Comparison of ENCODE assay signal across 8 cellular contexts in genomic region chr7:149874644-149875028, GRCh38. TPM values are rescaled to one million over a fixed set of nuclear protein-coding genes. Genes with fewer than 3 reads are reported as not detected.
DNase-seq lines count a peak whose midpoint lies in the region; ATAC-seq and TF ChIP-seq lines count a peak whose summit lies in the region.

No MANE protein-coding gene starts in this region.

- no peaks in the 10 kb centered on the region for H3K9me3 Mint-ChIP-seq in activated naive CD4-positive, alpha-beta T cell treated with anti-CD3 and anti-CD28 coated beads, Interleukin-2, amount 10 ng/mL, durations not matched to agents 7 days and 5 days
- H3K9me3 Mint-ChIP-seq in activated T-helper 1 cell treated with anti-CD3 and anti-CD28 coated beads, Interleukin-12 subunit alpha, Interleukin-12 subunit beta, Interleukin-2, Interleukin-4 antibody, amounts not matched to agents 30 ng/mL and 10 ng/mL and 1 ng/mL, durations not matched to agents 14 hours and 24 hours and 36 hours, result no peaks in the 10 kb centered on the region

- peaks cover 32% of the 10 kb centered on the region for H3K36me3 Mint-ChIP-seq in activated naive CD4-positive, alpha-beta T cell treated with anti-CD3 and anti-CD28 coated beads, Interleukin-2, amount 10 ng/mL, durations not matched to agents 7 days and 5 days
- H3K36me3 Mint-ChIP-seq in activated T-helper 1 cell treated with anti-CD3 and anti-CD28 coated beads, Interleukin-12 subunit alpha, Interleukin-12 subunit beta, Interleukin-2, Interleukin-4 antibody, amounts not matched to agents 30 ng/mL and 10 ng/mL and 1 ng/mL, durations not matched to agents 14 hours and 24 hours and 36 hours (ENCODE audit: low read depth), result peaks cover 25% of the 10 kb centered on the region

- no peaks in the 10 kb centered on the region for H3K9me3 ChIP-seq in right lobe of liver
- no peaks in the 10 kb centered on the region for H3K9me3 ChIP-seq in thymus (ENCODE audit: control insufficient read depth)

- H3K27ac ChIP-seq in right lobe of liver (peak overlapping the region in 2 of 3 donors; percentile 59 to 80), thymus (ENCODE audit: low read depth) (no peak overlapping the region)

- intact Hi-C loops in activated T-helper 1 cell treated with anti-CD3 and anti-CD28 coated beads, Interleukin-12 subunit alpha, Interleukin-12 subunit beta, Interleukin-2, Interleukin-4 antibody, amounts not matched to agents 30 ng/mL and 10 ng/mL and 1 ng/mL, durations not matched to agents 14 hours and 24 hours and 36 hours (cut with micrococcal nuclease), result loop anchor here (5.0 to 10.0 kb wide), 2 partner anchors 530 to 612 kb away; partner anchors contain the start of gene ZNF783
- intact Hi-C loops in right lobe of liver (cut with DNase I), result no loop called here

- TF ChIP-seq CTCF in right lobe of liver (IDR thresholded peaks at IDR 0.05), result no peak

- H3K36me3 ChIP-seq in right lobe of liver (peaks cover 0 to 11% (median 0%) of the 10 kb centered on the region in 4 donors), thymus (ENCODE audit: control insufficient read depth, insufficient read depth) (peaks cover 14% of the 10 kb centered on the region)

- no peak for DNase-seq in activated naive CD4-positive, alpha-beta T cell treated with anti-CD3 and anti-CD28 coated beads, Interleukin-2, amount 10 ng/mL, durations not matched to agents 7 days and 5 days
- DNase-seq in activated naive CD4-positive, alpha-beta T cell (lab: John Stamatoyannopoulos, UW), result no peak
- no peak for DNase-seq in activated T-helper 1 cell treated with anti-CD3 and anti-CD28 coated beads, Interleukin-12 subunit alpha, Interleukin-12 subunit beta, Interleukin-2, Interleukin-4 antibody, amounts not matched to agents 30 ng/mL and 10 ng/mL and 1 ng/mL, durations not matched to agents 14 hours and 24 hours and 36 hours (ENCODE audit: low spot score)
- DNase-seq in right lobe of liver (peak in 2 of 3 donors; percentile 82 to 92), NCI-H187 (lab: John Stamatoyannopoulos, UW) (no peak), activated gamma-delta T cell treated with Interleukin-2 at 50 U/mL for 16 hours (no peak), NCI-H1092 (lab: John Stamatoyannopoulos, UW) (no peak)

- ATAC-seq in right lobe of liver, result peak; percentile 56 to 75 (median 70)

- no peaks in the 10 kb centered on the region for H3K27me3 Mint-ChIP-seq in activated naive CD4-positive, alpha-beta T cell treated with anti-CD3 and anti-CD28 coated beads, Interleukin-2, amount 10 ng/mL, durations not matched to agents 7 days and 5 days
- no peaks in the 10 kb centered on the region for H3K27me3 Mint-ChIP-seq in activated T-helper 1 cell treated with anti-CD3 and anti-CD28 coated beads, Interleukin-12 subunit alpha, Interleukin-12 subunit beta, Interleukin-2, Interleukin-4 antibody, amounts not matched to agents 30 ng/mL and 10 ng/mL and 1 ng/mL, durations not matched to agents 14 hours and 24 hours and 36 hours (ENCODE audit: insufficient read depth)

- peak overlapping the region; percentile 78 for H3K4me3 Mint-ChIP-seq in activated naive CD4-positive, alpha-beta T cell treated with anti-CD3 and anti-CD28 coated beads, Interleukin-2, amount 10 ng/mL, durations not matched to agents 7 days and 5 days
- H3K4me3 Mint-ChIP-seq in activated T-helper 1 cell treated with anti-CD3 and anti-CD28 coated beads, Interleukin-12 subunit alpha, Interleukin-12 subunit beta, Interleukin-2, Interleukin-4 antibody, amounts not matched to agents 30 ng/mL and 10 ng/mL and 1 ng/mL, durations not matched to agents 14 hours and 24 hours and 36 hours, result peak overlapping the region; percentile 81

- CTCF ChIA-PET in activated naive CD4-positive, alpha-beta T cell treated with anti-CD3 and anti-CD28 coated beads, Interleukin-2, amount 10 ng/mL, durations not matched to agents 7 days and 5 days (lab: Charles Lee), result interaction anchor here (0.7 to 1.6 kb wide), 3 partner anchors 8 to 13 kb away, joined by 3 to 9 read pairs (median 4); no protein-coding TSS in a partner anchor

- H3K4me1 ChIP-seq in right lobe of liver (peaks cover 0 to 22% (median 10%) of the 10 kb centered on the region in 4 donors), thymus (ENCODE audit: control insufficient read depth, insufficient read depth, low read length) (peaks cover 21% of the 10 kb centered on the region)

- WGBS in right lobe of liver (ENCODE audit: insufficient coverage, low coverage, low lambda C conversion rate, missing lambda C conversion rate), result 21% methylated on average over 8 of the region's 8 CpGs
- 93% methylated on average over 8 of the region's 8 CpGs for WGBS in thymus

- TF ChIP-seq POLR2A in right lobe of liver (IDR thresholded peaks at IDR 0.05), result peak; percentile 38

- peak overlapping the region; percentile 74 to 94 (median 87) for H3K4me3 ChIP-seq in right lobe of liver
- H3K4me3 ChIP-seq in thymus (ENCODE audit: low read length), result peak overlapping the region; percentile 79

- H3K27me3 ChIP-seq in right lobe of liver (no peaks in the 10 kb centered on the region), thymus (ENCODE audit: control insufficient read depth, insufficient read depth) (peaks cover 5% of the 10 kb centered on the region)

- peaks cover 70% of the 10 kb centered on the region for H3K4me1 Mint-ChIP-seq in activated naive CD4-positive, alpha-beta T cell treated with anti-CD3 and anti-CD28 coated beads, Interleukin-2, amount 10 ng/mL, durations not matched to agents 7 days and 5 days
- H3K4me1 Mint-ChIP-seq in activated T-helper 1 cell treated with anti-CD3 and anti-CD28 coated beads, Interleukin-12 subunit alpha, Interleukin-12 subunit beta, Interleukin-2, Interleukin-4 antibody, amounts not matched to agents 30 ng/mL and 10 ng/mL and 1 ng/mL, durations not matched to agents 14 hours and 24 hours and 36 hours (ENCODE audit: low read depth), result peaks cover 62% of the 10 kb centered on the region

- H3K27ac Mint-ChIP-seq in activated naive CD4-positive, alpha-beta T cell treated with anti-CD3 and anti-CD28 coated beads, Interleukin-2, amount 10 ng/mL, durations not matched to agents 7 days and 5 days, result peak overlapping the region; percentile 71
- H3K27ac Mint-ChIP-seq in activated T-helper 1 cell treated with anti-CD3 and anti-CD28 coated beads, Interleukin-12 subunit alpha, Interleukin-12 subunit beta, Interleukin-2, Interleukin-4 antibody, amounts not matched to agents 30 ng/mL and 10 ng/mL and 1 ng/mL, durations not matched to agents 14 hours and 24 hours and 36 hours, result peak overlapping the region; percentile 45

RNA-seq across cellular contexts. Expression of gene ATP6V0E2, which starts 0.9 kb away (rescaled TPM):
- 47.5 and 51.2 TPM in 2 replicates for total RNA-seq in activated T-helper 1 cell treated with anti-CD3 and anti-CD28 coated beads, Interleukin-12 subunit alpha, Interleukin-12 subunit beta, Interleukin-2, Interleukin-4 antibody, amounts not matched to agents 30 ng/mL and 10 ng/mL and 1 ng/mL, durations not matched to agents 14 hours and 24 hours and 36 hours
- 10 to 100 TPM; 33.8 to 95.1 (median 70.9) TPM for total RNA-seq in right lobe of liver
- polyA plus RNA-seq in thymus, result 38.9 TPM

RNA-seq across cellular contexts. Expression of gene ZNF862, which starts 36.5 kb away (rescaled TPM):
- total RNA-seq in activated T-helper 1 cell treated with anti-CD3 and anti-CD28 coated beads, Interleukin-12 subunit alpha, Interleukin-12 subunit beta, Interleukin-2, Interleukin-4 antibody, amounts not matched to agents 30 ng/mL and 10 ng/mL and 1 ng/mL, durations not matched to agents 14 hours and 24 hours and 36 hours, result 14.2 and 19.3 TPM in 2 replicates
- 10 to 100 TPM in 2 of 6 experiments, 1 to 10 TPM in 4; 2.5 to 11.3 (median 7.1) TPM for total RNA-seq in right lobe of liver
- 15.8 TPM for polyA plus RNA-seq in thymus

Comparison
In these comparisons a context has a peak if more than half of its experiments do, and no peak if none do; other contexts are left out.
1. DNase-seq: peak in right lobe of liver (2 of 3); none in activated naive CD4-positive, alpha-beta T cell treated with anti-CD3 and anti-CD28 coated beads, Interleukin-2, amount 10 ng/mL, durations not matched to agents 7 days and 5 days (single experiment), activated naive CD4-positive, alpha-beta T cell (0 of 4), activated T-helper 1 cell treated with anti-CD3 and anti-CD28 coated beads, Interleukin-12 subunit alpha, Interleukin-12 subunit beta, Interleukin-2, Interleukin-4 antibody, amounts not matched to agents 30 ng/mL and 10 ng/mL and 1 ng/mL, durations not matched to agents 14 hours and 24 hours and 36 hours (single experiment), NCI-H187 (0 of 2), activated gamma-delta T cell treated with Interleukin-2 at 50 U/mL for 16 hours (single experiment) and NCI-H1092 (single experiment).